Comparison of ENCODE assay signal across 1 cellular context in the genomic region with DNA sequence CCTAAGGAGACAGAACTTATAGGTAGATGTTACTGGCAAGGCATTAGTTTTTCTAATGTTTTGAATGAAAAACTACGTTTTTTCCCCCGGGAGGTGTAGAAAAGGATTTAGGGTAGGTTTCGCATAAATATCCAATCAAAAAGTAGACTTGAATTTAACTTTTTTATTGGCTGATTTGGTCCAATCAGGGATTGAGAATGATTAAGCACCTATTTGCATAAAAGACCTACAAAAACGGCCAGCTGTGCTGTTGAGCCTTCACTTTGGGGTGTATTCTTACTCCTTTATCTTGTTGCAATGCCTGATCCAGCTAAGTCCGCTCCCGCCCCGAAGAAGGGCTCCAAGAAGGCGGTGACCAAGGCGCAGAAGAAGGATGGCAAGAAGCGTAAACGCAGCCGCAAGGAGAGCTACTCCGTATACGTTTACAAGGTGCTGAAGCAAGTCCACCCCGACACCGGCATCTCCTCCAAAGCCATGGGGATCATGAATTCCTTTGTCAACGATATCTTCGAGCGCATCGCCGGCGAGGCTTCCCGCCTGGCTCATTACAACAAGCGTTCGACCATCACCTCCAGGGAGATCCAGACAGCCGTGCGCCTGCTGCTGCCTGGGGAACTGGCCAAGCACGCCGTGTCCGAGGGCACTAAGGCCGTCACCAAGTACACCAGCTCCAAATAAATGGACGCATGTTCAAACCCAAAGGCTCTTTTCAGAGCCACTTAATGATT.
TF ChIP-seq lines count a peak whose summit lies in the region.

No MANE protein-coding gene starts in this region.

TF ChIP-seq in K562, 482 proteins besides CTCF, POLR2A, EP300 and RAD21 (continued from another document):
- TF ChIP-seq YY1 (IDR thresholded peaks at IDR 0.05; ENCODE audit: borderline replicate concordance in 1 of 3, control insufficient read depth in 1 of 3, extremely low read depth in 1 of 3, insufficient read depth in 3 of 3, insufficient read length in 1 of 3, insufficient replicate concordance in 2 of 3, low read depth in 1 of 3, low read length in 2 of 3): peak in 1 of 3 experiments; percentile 52
- TF ChIP-seq JUND (IDR thresholded peaks at IDR 0.05; ENCODE audit: borderline replicate concordance, low read depth, low read length): no peak
- TF ChIP-seq JUND (tag; IDR thresholded peaks at IDR 0.05; ENCODE audit: borderline replicate concordance, low read depth, low read length): 0 out of 3 replicates have a peak, but pooled peaks have one; percentile 23
- peak; percentile 82 for TF ChIP-seq POLR2G (IDR thresholded peaks at IDR 0.05; ENCODE audit: low read depth, low read length)
- no peak for TF ChIP-seq FOXA1 (IDR thresholded peaks at IDR 0.05; ENCODE audit: borderline replicate concordance)
- TF ChIP-seq KLF1 (tag; IDR thresholded peaks at IDR 0.05): no peak
- TF ChIP-seq PML (IDR thresholded peaks at IDR 0.05; ENCODE audit: low read length): peak; percentile 73; the same call in 1 of the 2 replicates
- TF ChIP-seq FOXK1 (CRISPR knock-in tag; IDR thresholded peaks at IDR 0.05; ENCODE audit: borderline replicate concordance): 0 out of 2 replicates have a peak, but pooled peaks have one; percentile 58
- no peak for TF ChIP-seq KLF10 (CRISPR knock-in tag; IDR thresholded peaks at IDR 0.05)
- peak; percentile 85 for TF ChIP-seq LCOR (CRISPR knock-in tag; IDR thresholded peaks at IDR 0.05)
- TF ChIP-seq SUPT5H (IDR thresholded peaks at IDR 0.05): peak; percentile 87
- TF ChIP-seq, protein P1, sequence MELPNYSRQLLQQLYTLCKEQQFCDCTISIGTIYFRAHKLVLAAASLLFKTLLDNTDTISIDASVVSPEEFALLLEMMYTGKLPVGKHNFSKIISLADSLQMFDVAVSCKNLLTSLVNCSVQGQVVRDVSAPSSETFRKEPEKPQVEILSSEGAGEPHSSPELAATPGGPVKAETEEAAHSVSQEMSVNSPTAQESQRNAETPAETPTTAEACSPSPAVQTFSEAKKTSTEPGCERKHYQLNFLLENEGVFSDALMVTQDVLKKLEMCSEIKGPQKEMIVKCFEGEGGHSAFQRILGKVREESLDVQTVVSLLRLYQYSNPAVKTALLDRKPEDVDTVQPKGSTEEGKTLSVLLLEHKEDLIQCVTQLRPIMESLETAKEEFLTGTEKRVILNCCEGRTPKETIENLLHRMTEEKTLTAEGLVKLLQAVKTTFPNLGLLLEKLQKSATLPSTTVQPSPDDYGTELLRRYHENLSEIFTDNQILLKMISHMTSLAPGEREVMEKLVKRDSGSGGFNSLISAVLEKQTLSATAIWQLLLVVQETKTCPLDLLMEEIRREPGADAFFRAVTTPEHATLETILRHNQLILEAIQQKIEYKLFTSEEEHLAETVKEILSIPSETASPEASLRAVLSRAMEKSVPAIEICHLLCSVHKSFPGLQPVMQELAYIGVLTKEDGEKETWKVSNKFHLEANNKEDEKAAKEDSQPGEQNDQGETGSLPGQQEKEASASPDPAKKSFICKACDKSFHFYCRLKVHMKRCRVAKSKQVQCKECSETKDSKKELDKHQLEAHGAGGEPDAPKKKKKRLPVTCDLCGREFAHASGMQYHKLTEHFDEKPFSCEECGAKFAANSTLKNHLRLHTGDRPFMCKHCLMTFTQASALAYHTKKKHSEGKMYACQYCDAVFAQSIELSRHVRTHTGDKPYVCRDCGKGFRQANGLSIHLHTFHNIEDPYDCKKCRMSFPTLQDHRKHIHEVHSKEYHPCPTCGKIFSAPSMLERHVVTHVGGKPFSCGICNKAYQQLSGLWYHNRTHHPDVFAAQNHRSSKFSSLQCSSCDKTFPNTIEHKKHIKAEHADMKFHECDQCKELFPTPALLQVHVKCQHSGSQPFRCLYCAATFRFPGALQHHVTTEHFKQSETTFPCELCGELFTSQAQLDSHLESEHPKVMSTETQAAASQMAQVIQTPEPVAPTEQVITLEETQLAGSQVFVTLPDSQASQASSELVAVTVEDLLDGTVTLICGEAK (IDR thresholded peaks at IDR 0.05): no peak
- TF ChIP-seq, protein P1 (CRISPR knock-in tag; IDR thresholded peaks at IDR 0.05): no peak
- no peak; the same call in 1 of the 2 replicates for TF ChIP-seq MAX (CRISPR knock-in tag; IDR thresholded peaks at IDR 0.05)
- no peak for TF ChIP-seq TEAD2 (tag; IDR thresholded peaks at IDR 0.05)
- peak; percentile 33; the same call in 1 of the 2 replicates for TF ChIP-seq GATA2 (CRISPR knock-in tag; IDR thresholded peaks at IDR 0.05)
- no peak for TF ChIP-seq ZNF263 (CRISPR knock-in tag; IDR thresholded peaks at IDR 0.05; ENCODE audit: borderline replicate concordance)
- TF ChIP-seq, protein P2, sequence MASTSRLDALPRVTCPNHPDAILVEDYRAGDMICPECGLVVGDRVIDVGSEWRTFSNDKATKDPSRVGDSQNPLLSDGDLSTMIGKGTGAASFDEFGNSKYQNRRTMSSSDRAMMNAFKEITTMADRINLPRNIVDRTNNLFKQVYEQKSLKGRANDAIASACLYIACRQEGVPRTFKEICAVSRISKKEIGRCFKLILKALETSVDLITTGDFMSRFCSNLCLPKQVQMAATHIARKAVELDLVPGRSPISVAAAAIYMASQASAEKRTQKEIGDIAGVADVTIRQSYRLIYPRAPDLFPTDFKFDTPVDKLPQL (IDR thresholded peaks at IDR 0.05; ENCODE audit: extremely low read depth, insufficient read length): peak; percentile 79
- peak; percentile 44; the same call in 1 of the 2 replicates for TF ChIP-seq TEAD4 (IDR thresholded peaks at IDR 0.05; ENCODE audit: low read length)
- no peak for TF ChIP-seq TEAD4 (CRISPR knock-in tag; IDR thresholded peaks at IDR 0.05; ENCODE audit: borderline replicate concordance)
- no peak for TF ChIP-seq SIRT6 (IDR thresholded peaks at IDR 0.05; ENCODE audit: low read depth, low read length)
- no peak for TF ChIP-seq POU5F1 (IDR thresholded peaks at IDR 0.05; ENCODE audit: borderline replicate concordance, low read depth, low read length, partially characterized antibody)
- peak; percentile 41; the same call in 1 of the 2 replicates for TF ChIP-seq NKRF (IDR thresholded peaks at IDR 0.05; ENCODE audit: borderline replicate concordance)
- TF ChIP-seq ETV5 (CRISPR knock-in tag; IDR thresholded peaks at IDR 0.05; ENCODE audit: low read depth): no peak
- peak; percentile 87 to 91 for TF ChIP-seq MLLT1 (IDR thresholded peaks at IDR 0.05)
- TF ChIP-seq NR3C1 (CRISPR knock-in tag; IDR thresholded peaks at IDR 0.05): no peak
- no peak for TF ChIP-seq FOXP4 (CRISPR knock-in tag; IDR thresholded peaks at IDR 0.05; ENCODE audit: borderline replicate concordance)
- TF ChIP-seq TCF15 (CRISPR knock-in tag; IDR thresholded peaks at IDR 0.05): no peak
- peak; percentile 60 for TF ChIP-seq CXXC5 (CRISPR knock-in tag; IDR thresholded peaks at IDR 0.05)
- no peak for TF ChIP-seq NCOR1 (IDR thresholded peaks at IDR 0.05)
- peak; percentile 29; the same call in 1 of the 2 replicates for TF ChIP-seq ARID1B (IDR thresholded peaks at IDR 0.05)
- TF ChIP-seq CBX1 (IDR thresholded peaks at IDR 0.05; ENCODE audit: low read depth): peak; percentile 58; the same call in 1 of the 2 replicates
- no peak for TF ChIP-seq HNRNPUL1 (IDR thresholded peaks at IDR 0.05; ENCODE audit: low read length)
- TF ChIP-seq MECOM (CRISPR knock-in tag; IDR thresholded peaks at IDR 0.05): no peak
- no peak for TF ChIP-seq ZNF146 (CRISPR knock-in tag; IDR thresholded peaks at IDR 0.05; ENCODE audit: unreplicated experiment)
- no peak for TF ChIP-seq TRIM28 (IDR thresholded peaks at IDR 0.05)
- no peak for TF ChIP-seq ARNT (IDR thresholded peaks at IDR 0.05)
